Comparison of ENCODE assay signal across 21 cellular contexts in the genomic region with DNA sequence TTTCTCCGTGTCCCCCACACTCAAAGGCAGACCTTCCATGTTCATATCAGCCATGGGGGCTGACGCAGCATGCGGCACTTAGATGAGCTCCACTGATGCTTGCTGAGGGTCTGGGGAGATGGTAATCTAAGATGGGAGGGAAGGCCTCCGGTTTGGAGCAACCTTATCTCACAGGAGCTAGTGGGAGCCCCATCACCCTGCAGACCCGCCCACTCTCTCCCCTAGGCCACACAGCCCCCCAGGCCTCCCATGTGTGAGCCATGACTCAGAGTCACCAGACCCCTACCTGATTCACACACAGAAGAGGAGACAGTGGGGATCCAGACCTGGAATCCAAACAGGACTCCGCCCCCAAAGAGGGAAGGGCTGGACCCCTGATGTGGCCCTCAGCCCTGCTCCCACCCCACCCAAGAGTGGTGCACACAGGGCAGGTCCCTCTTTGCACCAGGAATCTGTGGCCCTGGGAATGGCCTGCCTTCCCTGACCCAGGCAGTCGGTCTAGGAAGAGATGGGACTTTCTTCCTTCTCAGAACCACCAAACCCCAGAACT.
"Had no signal": no experiment of that assay in that cellular context is flagged by ENCODE, and none has a peak within 500 bp of the region (broad histone marks: within the 10 kb centered on the region; RNA-seq: fewer than 3 reads in every experiment).

No MANE protein-coding gene starts in this region.

- H3K27ac ChIP-seq: brain microvascular endothelial cell, left lung, prostate gland, skin epidermis, suprapubic skin had no signal

- H3K4me1 Mint-ChIP-seq: activated CD4-positive, alpha-beta memory T cell treated with anti-CD3 and anti-CD28 coated beads, Interleukin-2, amount 10 ng/mL, durations not matched to agents 7 days and 5 days; T-cell had no signal

- H3K4me3 Mint-ChIP-seq: activated CD4-positive, alpha-beta memory T cell treated with anti-CD3 and anti-CD28 coated beads, Interleukin-2, amount 10 ng/mL, durations not matched to agents 7 days and 5 days; activated CD8-positive, alpha-beta memory T cell treated with anti-CD3 and anti-CD28 coated beads, Interleukin-2, amount 10 ng/mL, durations not matched to agents 7 days and 5 days; activated naive CD4-positive, alpha-beta T cell treated with anti-CD3 and anti-CD28 coated beads for 36 hours; stimulated activated naive CD8-positive, alpha-beta T cell treated with anti-CD3 and anti-CD28 coated beads, Interleukin-15, Interleukin-2, amounts not matched to agents 100 ng/mL and 50 ng/mL, for 24 hours; T-cell; type B pancreatic cell had no signal

- H3K36me3 Mint-ChIP-seq: activated CD8-positive, alpha-beta memory T cell treated with anti-CD3 and anti-CD28 coated beads, Interleukin-2, amount 10 ng/mL, durations not matched to agents 7 days and 5 days; T-cell; type B pancreatic cell had no signal

- H3K27ac Mint-ChIP-seq: activated CD4-positive, alpha-beta memory T cell treated with anti-CD3 and anti-CD28 coated beads, Interleukin-2, amount 10 ng/mL, durations not matched to agents 7 days and 5 days; activated CD8-positive, alpha-beta memory T cell treated with anti-CD3 and anti-CD28 coated beads, Interleukin-2, amount 10 ng/mL, durations not matched to agents 7 days and 5 days; activated naive CD4-positive, alpha-beta T cell treated with anti-CD3 and anti-CD28 coated beads for 36 hours; stimulated activated naive CD8-positive, alpha-beta T cell treated with anti-CD3 and anti-CD28 coated beads, Interleukin-15, Interleukin-2, amounts not matched to agents 100 ng/mL and 50 ng/mL, for 24 hours; T-cell; type B pancreatic cell had no signal

- H3K4me3 ChIP-seq: left lung, prostate gland, skin epidermis, suprapubic skin had no signal

- DNase-seq: activated CD4-positive, alpha-beta memory T cell treated with anti-CD3 and anti-CD28 coated beads, Interleukin-2, amount 10 ng/mL, durations not matched to agents 7 days and 5 days; activated CD4-positive, alpha-beta T cell treated with anti-CD3 and anti-CD28 coated beads for 48 hours; activated CD4-positive, CD25-positive, alpha-beta regulatory T cell; activated CD8-positive, alpha-beta memory T cell treated with anti-CD3 and anti-CD28 coated beads, Interleukin-2, amount 10 ng/mL, durations not matched to agents 7 days and 5 days; activated naive CD4-positive, alpha-beta T cell treated with anti-CD3 and anti-CD28 coated beads for 36 hours; activated T-cell treated with anti-CD3 and anti-CD28 coated beads, Interleukin-2, amount 50 U/mL, for 1 hour; brain microvascular endothelial cell; cerebellar nuclear complex; effector memory CD4-positive, alpha-beta T cell; glutamatergic neuron; left lung; stimulated activated CD4-positive, alpha-beta T cell treated with anti-CD3 and anti-CD28 coated beads, Interleukin-15, amount 100 ng/mL, for 24 hours; stimulated activated CD4-positive, alpha-beta T cell treated with anti-CD3 and anti-CD28 coated beads, Interleukin-2, amount 100 ng/mL, for 48 hours; T-cell; T1000 had no signal

- H3K9me3 ChIP-seq: left lung, prostate gland, suprapubic skin had no signal

- H3K4me1 ChIP-seq: left lung, prostate gland, suprapubic skin had no signal

- ATAC-seq: activated CD8-positive, alpha-beta memory T cell treated with anti-CD3 and anti-CD28 coated beads, Interleukin-2, amount 10 ng/mL, durations not matched to agents 7 days and 5 days; SK-N-SH treated with all-trans-retinoic acid at 6 μM for 48 hours; T-cell had no signal

- H3K9me3 Mint-ChIP-seq: activated CD4-positive, alpha-beta memory T cell treated with anti-CD3 and anti-CD28 coated beads, Interleukin-2, amount 10 ng/mL, durations not matched to agents 7 days and 5 days; type B pancreatic cell had no signal

- H3K36me3 ChIP-seq: brain microvascular endothelial cell, left lung, prostate gland, suprapubic skin had no signal
